ENCODE assay signal across 19 cellular contexts in the genomic region with DNA sequence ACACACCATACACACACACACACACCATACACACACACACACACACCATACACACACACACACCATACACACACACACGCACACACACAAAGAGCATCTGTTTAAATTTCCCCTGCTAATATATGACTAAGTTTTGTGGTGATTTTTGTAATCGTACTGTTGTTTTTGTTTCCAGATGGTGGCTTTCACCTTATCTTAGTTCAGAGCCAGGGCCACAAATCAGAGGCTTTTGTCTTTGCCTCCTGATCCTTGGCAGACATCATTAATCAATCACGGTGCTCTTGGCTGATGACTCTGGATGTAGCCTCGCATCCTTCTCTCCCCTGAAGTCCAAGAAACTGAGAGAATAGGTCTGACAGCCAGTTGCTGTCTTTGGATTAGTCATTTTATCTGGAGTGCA. TPM values are rescaled to one million over a fixed set of nuclear protein-coding genes. Genes with fewer than 3 reads are reported as not detected.
DNase-seq lines count a peak whose midpoint lies in the region; ATAC-seq and TF ChIP-seq lines count a peak whose summit lies in the region.
"Had no signal": no experiment of that assay in that cellular context is flagged by ENCODE, and none has a peak within 500 bp of the region (broad histone marks: within the 10 kb centered on the region; RNA-seq: fewer than 3 reads in every experiment).

No MANE protein-coding gene starts in this region.

- H3K27ac Mint-ChIP-seq in stimulated activated effector memory CD8-positive, alpha-beta T cell treated with anti-CD3 and anti-CD28 coated beads, Interleukin-12 subunit alpha, Interleukin-12 subunit beta, amount 100 ng/mL, for 72 hours, result peak overlapping the region; percentile 23
- H3K27ac Mint-ChIP-seq: activated T-helper 1 cell treated with anti-CD3 and anti-CD28 coated beads, Interleukin-12 subunit alpha, Interleukin-12 subunit beta, Interleukin-2, Interleukin-4 antibody, amounts not matched to agents 30 ng/mL and 10 ng/mL and 1 ng/mL, durations not matched to agents 14 hours and 24 hours and 36 hours; neural progenitor cell had no signal

- no peaks in the 10 kb centered on the region for H3K9me3 Mint-ChIP-seq in stimulated activated effector memory CD8-positive, alpha-beta T cell treated with anti-CD3 and anti-CD28 coated beads, Interleukin-12 subunit alpha, Interleukin-12 subunit beta, amount 100 ng/mL, for 72 hours

- no peak for TF ChIP-seq POLR2A in breast epithelium (IDR thresholded peaks at IDR 0.05)

- H3K9me3 ChIP-seq in mammary epithelial cell (replicated peaks; ENCODE audit: insufficient read depth, low read length), result peaks cover 2% of the 10 kb centered on the region
- peaks cover 0 to 4% of the 10 kb centered on the region in 2 donors for H3K9me3 ChIP-seq in breast epithelium
- H3K9me3 ChIP-seq: SJCRH30, suprapubic skin had no signal

- no TSS peak for BruUV-seq in mammary epithelial cell (replicated peaks; lab: Mats Ljungman, UMichigan)

- CTCF ChIA-PET in mammary epithelial cell (lab: Charles Lee; ENCODE audit: low non-redundant PET), result no interaction called here

- no peaks in the 10 kb centered on the region for H3K27me3 ChIP-seq in mammary epithelial cell (ENCODE audit: insufficient read depth, low read length)
- no peaks in the 10 kb centered on the region for H3K27me3 ChIP-seq in breast epithelium
- no peaks in the 10 kb centered on the region for H3K27me3 ChIP-seq in brain microvascular endothelial cell (replicated peaks)
- H3K27me3 ChIP-seq: neural progenitor cell, SJCRH30, suprapubic skin had no signal

- H3K79me2 ChIP-seq in mammary epithelial cell (ENCODE audit: insufficient read depth, low read length), result no peaks in the 10 kb centered on the region

- ATAC-seq in stimulated activated effector memory CD8-positive, alpha-beta T cell treated with anti-CD3 and anti-CD28 coated beads, Interleukin-12 subunit alpha, Interleukin-12 subunit beta, amount 100 ng/mL, for 72 hours, result peak; percentile 76
- no peak for ATAC-seq in GM21737 (IDR thresholded peaks at IDR 0.05; ENCODE audit: unreplicated experiment)

- no peak overlapping the region for H3K9ac ChIP-seq in mammary epithelial cell (ENCODE audit: insufficient read depth, low read length)
- H3K9ac ChIP-seq: neural progenitor cell had no signal

- H3K4me1 ChIP-seq in mammary epithelial cell (ENCODE audit: insufficient read depth, low read length), result no peaks in the 10 kb centered on the region
- no peaks in the 10 kb centered on the region for H3K4me1 ChIP-seq in breast epithelium
- H3K4me1 ChIP-seq: left ventricle myocardium inferior, neural progenitor cell, SJCRH30, suprapubic skin had no signal

- H4K20me1 ChIP-seq in mammary epithelial cell (ENCODE audit: insufficient read depth, low read length), result no peaks in the 10 kb centered on the region

- no peaks in the 10 kb centered on the region for H3K36me3 Mint-ChIP-seq in stimulated activated effector memory CD8-positive, alpha-beta T cell treated with anti-CD3 and anti-CD28 coated beads, Interleukin-12 subunit alpha, Interleukin-12 subunit beta, amount 100 ng/mL, for 72 hours
- H3K36me3 Mint-ChIP-seq: neural progenitor cell had no signal

- DNase-seq in mammary epithelial cell, result peak; percentile 51
- DNase-seq in breast epithelium (ENCODE audit: low spot score in 2 of 2), result no peak
- DNase-seq in NCI-H82 (lab: John Stamatoyannopoulos, UW), result peak; percentile 72
- DNase-seq in brain microvascular endothelial cell, result peak; percentile 20
- DNase-seq in stimulated activated effector memory CD8-positive, alpha-beta T cell treated with anti-CD3 and anti-CD28 coated beads, Interleukin-12 subunit alpha, Interleukin-12 subunit beta, amount 100 ng/mL, for 72 hours (ENCODE audit: low spot score in 2 of 2), result no peak
- no peak for DNase-seq in NCI-H345 treated with DMSO at 0.1 percent for 48 hours (lab: John Stamatoyannopoulos, UW; ENCODE audit: unreplicated experiment)
- no peak for DNase-seq in GM20000 (ENCODE audit: low spot score)
- DNase-seq: activated CD4-positive, CD25-positive, alpha-beta regulatory T cell; activated CD8-positive, alpha-beta memory T cell treated with anti-CD3 and anti-CD28 coated beads for 24 hours; Kasumi-1; left ventricle myocardium inferior; NCI-H2107; NCI-H526; SJCRH30 had no signal

- dilution Hi-C loops in mammary epithelial cell (cut with HindIII; ENCODE audit: low sequenced_read_pairs), result no loop called here

- no peak overlapping the region for H3K4me3 ChIP-seq in mammary epithelial cell (replicated peaks in 1 of 3; ENCODE audit: insufficient read depth in 1 of 3, low read depth in 2 of 3, low read length in 3 of 3)
- no peak overlapping the region for H3K4me3 ChIP-seq in breast epithelium
- H3K4me3 ChIP-seq in brain microvascular endothelial cell (ENCODE audit: low read depth, low read length), result no peak overlapping the region
- H3K4me3 ChIP-seq: left ventricle myocardium inferior, neural progenitor cell, SJCRH30, suprapubic skin had no signal

- no peak overlapping the region for H2AFZ ChIP-seq in mammary epithelial cell (ENCODE audit: low read depth, low read length)
- H2AFZ ChIP-seq: neural progenitor cell had no signal

- no peaks in the 10 kb centered on the region for H3K36me3 ChIP-seq in mammary epithelial cell (ENCODE audit: insufficient read depth, low read length)
- no peaks in the 10 kb centered on the region for H3K36me3 ChIP-seq in breast epithelium
- no peaks in the 10 kb centered on the region for H3K36me3 ChIP-seq in brain microvascular endothelial cell (replicated peaks)
- H3K36me3 ChIP-seq: left ventricle myocardium inferior, neural progenitor cell, SJCRH30, suprapubic skin had no signal

- in situ Hi-C loops in mammary epithelial cell (cut with MboI; ENCODE audit: low sequenced_read_pairs in 2 of 2), result no loop called here
- in situ Hi-C loops in brain microvascular endothelial cell (cut with HindIII; ENCODE audit: low pct_ligation_motif_present, low sequenced_read_pairs), result no loop called here

- peaks cover 5% of the 10 kb centered on the region for H3K4me1 Mint-ChIP-seq in stimulated activated effector memory CD8-positive, alpha-beta T cell treated with anti-CD3 and anti-CD28 coated beads, Interleukin-12 subunit alpha, Interleukin-12 subunit beta, amount 100 ng/mL, for 72 hours
- H3K4me1 Mint-ChIP-seq: neural progenitor cell had no signal

- no peak overlapping the region for H3K27ac ChIP-seq in mammary epithelial cell (ENCODE audit: insufficient read depth, low read depth, low read length)
- H3K27ac ChIP-seq in breast epithelium, result no peak overlapping the region
- H3K27ac ChIP-seq in brain microvascular endothelial cell, result no peak overlapping the region
- H3K27ac ChIP-seq: epithelial cell of prostate, left ventricle myocardium inferior, neural progenitor cell, SJCRH30, suprapubic skin had no signal

- 45% methylated on average over 4 of the region's 4 CpGs for WGBS in mammary epithelial cell (ENCODE audit: low coverage, missing lambda C conversion rate)

- TF ChIP-seq CTCF in mammary epithelial cell (conservative IDR thresholded peaks at IDR 0.05 in 1 of 2, IDR thresholded peaks at IDR 0.05 in 1 of 2; ENCODE audit: extremely low read depth in 1 of 2, insufficient read depth in 1 of 2, low read depth in 1 of 2, low read length in 2 of 2), result no peak
- no peak for TF ChIP-seq CTCF in breast epithelium (IDR thresholded peaks at IDR 0.05)
- no peak for TF ChIP-seq CTCF in brain microvascular endothelial cell (IDR thresholded peaks at IDR 0.05; ENCODE audit: low read depth, low read length, missing control alignments)
- TF ChIP-seq CTCF in GM20000 (IDR thresholded peaks at IDR 0.05; ENCODE audit: extremely low read depth, missing control alignments), result no peak

- H3K4me3 Mint-ChIP-seq in stimulated activated effector memory CD8-positive, alpha-beta T cell treated with anti-CD3 and anti-CD28 coated beads, Interleukin-12 subunit alpha, Interleukin-12 subunit beta, amount 100 ng/mL, for 72 hours, result no peak overlapping the region
- H3K4me3 Mint-ChIP-seq: activated T-helper 1 cell treated with anti-CD3 and anti-CD28 coated beads, Interleukin-12 subunit alpha, Interleukin-12 subunit beta, Interleukin-2, Interleukin-4 antibody, amounts not matched to agents 30 ng/mL and 10 ng/mL and 1 ng/mL, durations not matched to agents 14 hours and 24 hours and 36 hours; neural progenitor cell had no signal

- intact Hi-C loops in mammary epithelial cell (cut with micrococcal nuclease) (no loop called here), breast epithelium (cut with DNase I; ENCODE audit: low total_unique reads) (loop anchor here (5.0 kb wide), 1 partner anchor 363 kb away; no protein-coding TSS in a partner anchor)

- H3K4me2 ChIP-seq in mammary epithelial cell (ENCODE audit: insufficient read depth, low read depth, low read length), result no peak overlapping the region
- H3K4me2 ChIP-seq: neural progenitor cell had no signal

RNA-seq across cellular contexts. Expression of gene EDEM1, which starts 52.1 kb away (rescaled TPM):
- total RNA-seq in mammary epithelial cell, result 10 to 100 TPM; 78.0 to 98.0 TPM
- polyA plus RNA-seq in mammary epithelial cell, result 47.0 TPM
- 70.9 TPM for polyA minus RNA-seq in mammary epithelial cell
- 10 to 100 TPM; 34.9 to 45.8 (median 42.6) TPM for total RNA-seq in breast epithelium

Comparison
In these comparisons a context has a peak if more than half of its experiments do, and no peak if none do; other contexts are left out.
1. DNase-seq: peak in mammary epithelial cell (single experiment), NCI-H82 (single experiment) and brain microvascular endothelial cell (single experiment); none in breast epithelium (0 of 2), stimulated activated effector memory CD8-positive, alpha-beta T cell treated with anti-CD3 and anti-CD28 coated beads, Interleukin-12 subunit alpha, Interleukin-12 subunit beta, amount 100 ng/mL, for 72 hours (0 of 2), NCI-H345 treated with DMSO at 0.1 percent for 48 hours (single experiment) and GM20000 (single experiment).